ENCODE assay signal across 8 cellular contexts in the genomic region with DNA sequence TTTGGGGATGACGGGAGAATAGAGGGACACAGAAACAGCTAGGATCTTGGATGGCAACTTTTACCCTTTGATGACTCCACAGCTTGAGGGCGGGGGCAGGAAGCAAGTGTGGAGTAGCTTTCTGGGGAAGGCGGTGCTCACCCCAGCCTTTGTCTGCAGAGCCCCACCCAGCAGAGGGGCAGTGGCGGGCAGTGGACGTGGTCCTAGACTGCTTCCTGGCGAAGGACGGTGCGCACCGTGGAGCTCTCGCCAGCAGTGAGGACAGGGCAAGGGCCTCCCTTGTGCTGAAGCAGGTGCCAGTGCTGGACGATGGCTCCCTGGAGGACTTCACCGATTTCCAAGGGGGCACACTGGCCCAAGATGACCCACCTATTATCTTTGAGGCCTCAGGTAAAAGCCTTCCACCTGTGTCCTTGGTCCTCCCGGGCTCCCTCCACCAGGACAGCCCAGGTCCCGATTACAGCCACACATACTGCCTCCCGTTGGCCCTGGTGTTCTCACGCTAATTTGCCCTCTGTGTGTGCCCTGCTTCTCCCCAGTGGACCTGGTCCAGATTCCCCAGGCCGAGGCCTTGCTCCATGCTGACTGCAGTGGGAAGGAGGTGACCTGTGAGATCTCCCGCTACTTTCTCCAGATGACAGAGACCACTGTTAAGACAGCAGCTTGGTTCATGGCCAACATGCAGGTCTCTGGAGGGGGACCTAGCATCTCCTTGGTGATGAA. TPM values are rescaled to one million over a fixed set of nuclear protein-coding genes. Genes with fewer than 3 reads are reported as not detected.
DNase-seq lines count a peak whose midpoint lies in the region; ATAC-seq lines count a peak whose summit lies in the region.

No MANE protein-coding gene starts in this region.

- H3K27me3 ChIP-seq in BLaER1 treated with 17β-estradiol and CSF1 and Interleukin-3, amounts not matched to agents 10 nM and 100 nM: no peaks in the 10 kb centered on the region
- H3K27me3 ChIP-seq in duodenal mucosa (ENCODE audit: control insufficient read depth in 1 of 2, insufficient read depth in 2 of 2, low read length in 2 of 2): no peaks in the 10 kb centered on the region

- peaks cover 6 to 84% (median 36%) of the 10 kb centered on the region in 3 donors for H3K36me3 Mint-ChIP-seq in naive thymus-derived CD8-positive, alpha-beta T cell

- DNase-seq in NCI-H146 treated with DMSO at 0.1 percent for 48 hours (lab: John Stamatoyannopoulos, UW; ENCODE audit: unreplicated experiment) (peak; percentile 27), NOMO-1 treated with DMSO at 0.1 percent for 48 hours (lab: John Stamatoyannopoulos, UW; ENCODE audit: unreplicated experiment) (no peak), NCI-H1436 treated with DMSO at 0.1 percent for 48 hours (lab: John Stamatoyannopoulos, UW) (no peak), NCI-H69 (lab: John Stamatoyannopoulos, UW) (no peak), inferior parietal cortex (ENCODE audit: extremely low spot score) (no peak)
- peak in 1 of 10 donors; percentile 25 for DNase-seq in naive thymus-derived CD8-positive, alpha-beta T cell

- ATAC-seq in naive thymus-derived CD8-positive, alpha-beta T cell: no peak

- peak overlapping the region; percentile 79 to 94 (median 90) for H3K9ac ChIP-seq in BLaER1 treated with 17β-estradiol and CSF1 and Interleukin-3, amounts not matched to agents 10 nM and 100 nM
- peak overlapping the region; percentile 99 to 100 for H3K9ac ChIP-seq in duodenal mucosa (ENCODE audit: low read depth in 1 of 2, low read length in 2 of 2)

- no peaks in the 10 kb centered on the region for H3K27me3 Mint-ChIP-seq in naive thymus-derived CD8-positive, alpha-beta T cell

- H3K4me3 ChIP-seq in BLaER1 treated with 17β-estradiol and CSF1 and Interleukin-3, amounts not matched to agents 10 nM and 100 nM: peak overlapping the region; percentile 57 to 81 (median 72)
- H3K4me3 ChIP-seq in duodenal mucosa (ENCODE audit: low read depth in 1 of 2, low read length in 2 of 2): peak overlapping the region; percentile 96 to 99

- H3K9me3 ChIP-seq in BLaER1 treated with 17β-estradiol and CSF1 and Interleukin-3, amounts not matched to agents 10 nM and 100 nM (replicated peaks in 1 of 11): no peaks in the 10 kb centered on the region
- H3K9me3 ChIP-seq in duodenal mucosa (ENCODE audit: control insufficient read depth in 1 of 2, low read length in 2 of 2): no peaks in the 10 kb centered on the region

- no peaks in the 10 kb centered on the region for H4K20me1 ChIP-seq in BLaER1 treated with 17β-estradiol and CSF1 and Interleukin-3, amounts not matched to agents 10 nM and 100 nM

- peak overlapping the region; percentile 95 to 100 (median 98) for H3K4me3 Mint-ChIP-seq in naive thymus-derived CD8-positive, alpha-beta T cell

- peaks cover 24 to 50% (median 34%) of the 10 kb centered on the region in 11 experiments for H3K36me3 ChIP-seq in BLaER1 treated with 17β-estradiol and CSF1 and Interleukin-3, amounts not matched to agents 10 nM and 100 nM
- peaks cover 20 to 31% of the 10 kb centered on the region in 2 donors for H3K36me3 ChIP-seq in duodenal mucosa (ENCODE audit: control insufficient read depth in 1 of 2, insufficient read depth in 2 of 2, low read length in 2 of 2)

- peak overlapping the region; percentile 95 to 100 (median 100) for H3K27ac Mint-ChIP-seq in naive thymus-derived CD8-positive, alpha-beta T cell

- POLR2A ChIA-PET in naive thymus-derived CD8-positive, alpha-beta T cell (lab: Charles Lee): interaction anchor here (0.8 to 25.3 kb wide), 8 partner anchors 1 to 117 kb away, joined by 3 to 1074 read pairs (median 46); a partner anchor contains a TSS

- H3K9me3 Mint-ChIP-seq in naive thymus-derived CD8-positive, alpha-beta T cell: no peaks in the 10 kb centered on the region

- peaks cover 44 to 65% (median 56%) of the 10 kb centered on the region in 10 experiments for H3K4me1 ChIP-seq in BLaER1 treated with 17β-estradiol and CSF1 and Interleukin-3, amounts not matched to agents 10 nM and 100 nM
- H3K4me1 ChIP-seq in duodenal mucosa (ENCODE audit: control insufficient read depth in 1 of 2, insufficient read depth in 2 of 2, low read length in 2 of 2): peaks cover 24 to 33% of the 10 kb centered on the region in 2 donors

- peak overlapping the region; percentile 78 to 97 (median 94) for H3K27ac ChIP-seq in BLaER1 treated with 17β-estradiol and CSF1 and Interleukin-3, amounts not matched to agents 10 nM and 100 nM
- H3K27ac ChIP-seq in duodenal mucosa (ENCODE audit: low read depth, low read length): peak overlapping the region; percentile 96

- H3K4me2 ChIP-seq in BLaER1 treated with 17β-estradiol and CSF1 and Interleukin-3, amounts not matched to agents 10 nM and 100 nM: peak overlapping the region; percentile 90 to 100 (median 96)

- peaks cover 43 to 81% (median 73%) of the 10 kb centered on the region in 4 donors for H3K4me1 Mint-ChIP-seq in naive thymus-derived CD8-positive, alpha-beta T cell

RNA-seq across cellular contexts. Expression of a gene that starts 1.2 kb away (rescaled TPM):
- 10 to 100 TPM; 42.5 to 45.4 TPM for total RNA-seq in naive thymus-derived CD8-positive, alpha-beta T cell
- polyA plus RNA-seq in naive thymus-derived CD8-positive, alpha-beta T cell: 100 to 1,000 TPM in 2 of 3 donors, 10 to 100 TPM in 1; 46.0 to 126 (median 106) TPM

RNA-seq across cellular contexts. Expression of a gene that starts 8.3 kb away (rescaled TPM):
- 100 to 1,000 TPM; 149 to 150 TPM for total RNA-seq in naive thymus-derived CD8-positive, alpha-beta T cell
- 100 to 1,000 TPM; 391 to 632 (median 577) TPM for polyA plus RNA-seq in naive thymus-derived CD8-positive, alpha-beta T cell

RNA-seq across cellular contexts. Expression of a gene that starts 17.4 kb away (rescaled TPM):
- total RNA-seq in naive thymus-derived CD8-positive, alpha-beta T cell: 10 to 100 TPM; 91.4 to 92.6 TPM
- 10 to 100 TPM in 2 of 3 donors, 1 to 10 TPM in 1; 9.7 to 13.6 (median 10.9) TPM for polyA plus RNA-seq in naive thymus-derived CD8-positive, alpha-beta T cell

RNA-seq across cellular contexts. Expression of a gene that starts 40.0 kb away (rescaled TPM):
- total RNA-seq in naive thymus-derived CD8-positive, alpha-beta T cell: 10 to 100 TPM; 71.6 to 77.3 TPM
- polyA plus RNA-seq in naive thymus-derived CD8-positive, alpha-beta T cell: 100 to 1,000 TPM; 220 to 230 (median 224) TPM

RNA-seq across cellular contexts. Expression of a gene that starts 40.8 kb away (rescaled TPM):
- total RNA-seq in naive thymus-derived CD8-positive, alpha-beta T cell: 10 to 100 TPM; 40.4 to 46.3 TPM
- polyA plus RNA-seq in naive thymus-derived CD8-positive, alpha-beta T cell: 10 to 100 TPM; 24.7 to 45.3 (median 28.1) TPM
